In the genomic region with DNA sequence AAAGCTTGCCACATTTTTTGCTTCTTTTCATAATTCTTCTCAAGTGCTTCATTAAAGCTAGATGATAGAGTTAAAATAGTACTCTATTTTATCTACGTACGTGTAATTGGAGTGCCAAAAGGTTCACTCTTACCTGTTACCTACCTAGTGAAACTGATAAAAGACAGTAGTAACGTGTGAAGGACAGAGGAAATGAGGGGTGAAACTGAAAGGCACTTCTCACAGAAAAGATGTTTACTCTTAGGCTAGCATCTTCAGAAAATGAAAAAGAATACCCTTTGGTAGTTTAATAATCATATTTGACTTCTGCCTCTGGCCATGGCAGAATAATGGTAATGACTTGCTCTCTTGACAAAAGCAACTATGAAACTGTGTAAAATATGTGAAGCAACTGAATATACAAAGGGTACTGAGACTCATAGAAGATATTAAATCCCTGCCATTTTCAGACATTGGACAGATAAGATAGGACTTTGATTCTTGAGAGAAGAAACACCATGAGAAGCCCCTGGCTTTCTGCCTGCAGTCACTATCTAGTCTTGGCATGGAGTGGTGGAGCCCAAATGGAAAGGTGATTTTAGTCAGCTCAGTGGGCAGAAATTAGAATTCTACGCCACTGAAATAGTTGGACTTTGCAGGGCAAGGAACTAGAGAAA, we compare ENCODE assay signal across 8 cellular contexts. TPM values are rescaled to one million over a fixed set of nuclear protein-coding genes. Genes with fewer than 3 reads are reported as not detected.
DNase-seq lines count a peak whose midpoint lies in the region; ATAC-seq and TF ChIP-seq lines count a peak whose summit lies in the region.
"Had no signal": no experiment of that assay in that cellular context is flagged by ENCODE, and none has a peak within 500 bp of the region (broad histone marks: within the 10 kb centered on the region; RNA-seq: fewer than 3 reads in every experiment).

No MANE protein-coding gene starts in this region.

- no peak overlapping the region for H3K27ac ChIP-seq in right atrium auricular region
- H3K27ac ChIP-seq: neutrophil had no signal

- no peaks in the 10 kb centered on the region for H3K36me3 ChIP-seq in right atrium auricular region
- H3K36me3 ChIP-seq: neutrophil had no signal

- H3K4me1 ChIP-seq in right atrium auricular region = no peaks in the 10 kb centered on the region

- H3K4me1 Mint-ChIP-seq in naive B cell = peaks cover 31 to 55% (median 51%) of the 10 kb centered on the region in 3 donors

- no peak for TF ChIP-seq CTCF in right atrium auricular region (IDR thresholded peaks at IDR 0.05)

- no peak overlapping the region for H3K4me3 ChIP-seq in right atrium auricular region

- DNase-seq in naive B cell (no peak), NCI-H774 (lab: John Stamatoyannopoulos, UW) (no peak), NCI-H510A treated with DMSO at 0.1 percent for 48 hours (lab: John Stamatoyannopoulos, UW) (no peak), right atrium auricular region (ENCODE audit: low spot score) (no peak)

- no peaks in the 10 kb centered on the region for H3K36me3 Mint-ChIP-seq in naive B cell

- H3K9me3 ChIP-seq in right atrium auricular region = no peaks in the 10 kb centered on the region
- H3K9me3 ChIP-seq: neutrophil had no signal

- H3K27me3 ChIP-seq in right atrium auricular region = no peaks in the 10 kb centered on the region
- H3K27me3 ChIP-seq: neutrophil had no signal

- H3K27ac Mint-ChIP-seq in naive B cell = peak overlapping the region in 5 of 6 donors; percentile 6 to 88 (median 69)

- no peaks in the 10 kb centered on the region for H3K9me3 Mint-ChIP-seq in naive B cell

- no peaks in the 10 kb centered on the region for H3K27me3 Mint-ChIP-seq in naive B cell

- H3K4me3 Mint-ChIP-seq in naive B cell = peak overlapping the region in 6 of 8 donors; percentile 8 to 63 (median 28)

- ATAC-seq in GM18873 (IDR thresholded peaks at IDR 0.05; ENCODE audit: low FRiP score, unreplicated experiment) (peak; percentile 52), GM21717 (IDR thresholded peaks at IDR 0.05; ENCODE audit: unreplicated experiment) (peak; percentile 75), HG03571 (IDR thresholded peaks at IDR 0.05; ENCODE audit: unreplicated experiment) (peak; percentile 75), naive B cell (ENCODE audit: low read depth in 2 of 2) (peak; percentile 48 to 66)

RNA-seq across cellular contexts. Expression of gene EVL, which starts 6.3 kb away (rescaled TPM):
- polyA plus RNA-seq in naive B cell (ENCODE audit: low read depth in 6 of 6) = 100 to 1,000 TPM in 2 of 6 donors, 10 to 100 TPM in 4; 76.5 to 135 (median 89.8) TPM
- 10 to 100 TPM; 41.5 to 42.0 TPM for total RNA-seq in right atrium auricular region
